1 cellular context compared by ENCODE assay signal in genomic region chr20:53611449-53611894, GRCh38.
TF ChIP-seq lines count a peak whose summit lies in the region.

No MANE protein-coding gene starts in this region.

TF ChIP-seq in HEK293, 187 proteins besides CTCF, POLR2A, EP300 and RAD21 (continued from another document and continues in another):
- no peak for TF ChIP-seq ZNF26 (tag by site-specific recombination; IDR thresholded peaks at IDR 0.05)
- no peak for TF ChIP-seq ZNF19 (tag by site-specific recombination; IDR thresholded peaks at IDR 0.05; ENCODE audit: low read depth)
- no peak for TF ChIP-seq ZNF837 (tag by site-specific recombination; IDR thresholded peaks at IDR 0.05)
- no peak for TF ChIP-seq ZNF830 (tag by site-specific recombination; IDR thresholded peaks at IDR 0.05; ENCODE audit: low read depth)
- no peak; the same call in 1 of the 2 replicates for TF ChIP-seq ZBTB10 (tag by site-specific recombination; IDR thresholded peaks at IDR 0.05)
- no peak for TF ChIP-seq ZNF521 (tag by site-specific recombination; IDR thresholded peaks at IDR 0.05)
- TF ChIP-seq ZNF155 (tag by site-specific recombination; IDR thresholded peaks at IDR 0.05) = no peak
- TF ChIP-seq SP3 (tag by site-specific recombination; IDR thresholded peaks at IDR 0.05) = peak; percentile 48
- no peak for TF ChIP-seq ZBTB1 (tag by site-specific recombination; IDR thresholded peaks at IDR 0.05)
- TF ChIP-seq TCF7L2 (IDR thresholded peaks at IDR 0.05; ENCODE audit: borderline replicate concordance, low read depth, low read length) = no peak
- TF ChIP-seq HIC1 (tag by site-specific recombination; IDR thresholded peaks at IDR 0.05) = peak; percentile 57; the same call in 1 of the 2 replicates
- TF ChIP-seq REST (tag by site-specific recombination; IDR thresholded peaks at IDR 0.05) = no peak
- TF ChIP-seq ZBTB20 (tag by site-specific recombination; IDR thresholded peaks at IDR 0.05) = peak; percentile 29; the same call in 1 of the 2 replicates
- TF ChIP-seq GLIS2 (tag by site-specific recombination; IDR thresholded peaks at IDR 0.05) = no peak
- peak; percentile 90 for TF ChIP-seq ZNF394 (tag by site-specific recombination; IDR thresholded peaks at IDR 0.05; ENCODE audit: borderline replicate concordance)
- no peak for TF ChIP-seq ZNF626 (tag by site-specific recombination; IDR thresholded peaks at IDR 0.05)
- TF ChIP-seq BCL11B (tag by site-specific recombination; IDR thresholded peaks at IDR 0.05; ENCODE audit: low read depth) = no peak
- TF ChIP-seq ZNF501 (tag by site-specific recombination; IDR thresholded peaks at IDR 0.05) = no peak
- TF ChIP-seq ZNF391 (tag by site-specific recombination; IDR thresholded peaks at IDR 0.05; ENCODE audit: borderline replicate concordance, low read depth) = peak; percentile 97
- no peak for TF ChIP-seq ZNF473 (tag by site-specific recombination; IDR thresholded peaks at IDR 0.05)
- peak; percentile 61 for TF ChIP-seq ZNF366 (tag by site-specific recombination; conservative IDR thresholded peaks at IDR 0.05)
- TF ChIP-seq ZNF629 (tag by site-specific recombination; IDR thresholded peaks at IDR 0.05) = peak; percentile 98
- TF ChIP-seq ZNF645 (tag by site-specific recombination; IDR thresholded peaks at IDR 0.05) = no peak
- TF ChIP-seq ZNF112 (tag by site-specific recombination; IDR thresholded peaks at IDR 0.05) = no peak
- TF ChIP-seq ZNF704 (tag by site-specific recombination; IDR thresholded peaks at IDR 0.05) = no peak
- peak; percentile 76 for TF ChIP-seq ZNF2 (tag by site-specific recombination; IDR thresholded peaks at IDR 0.05)
- peak; percentile 91 for TF ChIP-seq OSR2 (tag by site-specific recombination; IDR thresholded peaks at IDR 0.05)
- no peak for TF ChIP-seq ZNF175 (tag by site-specific recombination; IDR thresholded peaks at IDR 0.05)
- no peak for TF ChIP-seq ZNF514 (tag by site-specific recombination; IDR thresholded peaks at IDR 0.05)
- TF ChIP-seq ZNF416 (tag by site-specific recombination; IDR thresholded peaks at IDR 0.05) = no peak
- 0 out of 2 replicates have a peak, but pooled peaks have one; percentile 32 for TF ChIP-seq ZNF518A (tag by site-specific recombination; conservative IDR thresholded peaks at IDR 0.05; ENCODE audit: low read depth)
- TF ChIP-seq ZNF560 (tag by site-specific recombination; IDR thresholded peaks at IDR 0.05; ENCODE audit: borderline replicate concordance) = no peak
- TF ChIP-seq ZNF202 (tag by site-specific recombination; IDR thresholded peaks at IDR 0.05; ENCODE audit: borderline replicate concordance) = no peak
- 0 out of 2 replicates have a peak, but pooled peaks have one; percentile 17 for TF ChIP-seq ATF2 (tag by site-specific recombination; IDR thresholded peaks at IDR 0.05; ENCODE audit: low read depth)
- TF ChIP-seq ZNF529 (tag by site-specific recombination; IDR thresholded peaks at IDR 0.05; ENCODE audit: insufficient replicate concordance) = no peak
- TF ChIP-seq INSM2 (tag by site-specific recombination; IDR thresholded peaks at IDR 0.05) = peak; percentile 98
- no peak for TF ChIP-seq ZNF433 (tag by site-specific recombination; IDR thresholded peaks at IDR 0.05; ENCODE audit: low read depth)
- no peak for TF ChIP-seq ZNF701 (tag by site-specific recombination; IDR thresholded peaks at IDR 0.05)
- TF ChIP-seq YY1 (tag by site-specific recombination; IDR thresholded peaks at IDR 0.05) = no peak
- no peak for TF ChIP-seq ZNF211 (tag by site-specific recombination; IDR thresholded peaks at IDR 0.05; ENCODE audit: low read depth)
- TF ChIP-seq ZNF768 (tag by site-specific recombination; IDR thresholded peaks at IDR 0.05) = no peak
- TF ChIP-seq ZNF510 (tag by site-specific recombination; IDR thresholded peaks at IDR 0.05; ENCODE audit: insufficient replicate concordance) = no peak
